8 cellular contexts compared by ENCODE assay signal in genomic region chr3:119034256-119035013, GRCh38. TPM values are rescaled to one million over a fixed set of nuclear protein-coding genes. Genes with fewer than 3 reads are reported as not detected.
A peak's percentile ranks its signal among the peaks of the same experiment; 100 is the strongest.
DNase-seq lines count a peak whose midpoint lies in the region; ATAC-seq and TF ChIP-seq lines count a peak whose summit lies in the region.

A gene with protein sequence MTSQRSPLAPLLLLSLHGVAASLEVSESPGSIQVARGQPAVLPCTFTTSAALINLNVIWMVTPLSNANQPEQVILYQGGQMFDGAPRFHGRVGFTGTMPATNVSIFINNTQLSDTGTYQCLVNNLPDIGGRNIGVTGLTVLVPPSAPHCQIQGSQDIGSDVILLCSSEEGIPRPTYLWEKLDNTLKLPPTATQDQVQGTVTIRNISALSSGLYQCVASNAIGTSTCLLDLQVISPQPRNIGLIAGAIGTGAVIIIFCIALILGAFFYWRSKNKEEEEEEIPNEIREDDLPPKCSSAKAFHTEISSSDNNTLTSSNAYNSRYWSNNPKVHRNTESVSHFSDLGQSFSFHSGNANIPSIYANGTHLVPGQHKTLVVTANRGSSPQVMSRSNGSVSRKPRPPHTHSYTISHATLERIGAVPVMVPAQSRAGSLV (minus strand): TSS chr3:119034846. CDS start chr3:119034582, 264 bp downstream.

- no peaks in the 10 kb centered on the region for H3F3A ChIP-seq in PC-9 (ENCODE audit: insufficient read depth, low read depth)

- DNase-seq in CMK (ENCODE audit: low read depth), result peak; percentile 35
- peak in 1 of 2 experiments; percentile 66 for DNase-seq in PC-9
- DNase-seq in activated T-helper 9 cell treated with anti-CD3 and anti-CD28 coated beads, Interleukin-2, amount 50 U/mL, for 16 hours (ENCODE audit: low read depth), result peak; percentile 52
- DNase-seq in foreskin fibroblast, result peak; percentile 16 to 68
- DNase-seq in stromal cell of bone marrow (ENCODE audit: low read depth), result peak; percentile 9

- intact Hi-C loops in PC-9 (cut with micrococcal nuclease; ENCODE audit: unreplicated experiment), result loop anchor here (1.0 to 2.0 kb wide), 3 partner anchors 150 to 642 kb away; partner anchors contain the start of gene B4GALT4

- ATAC-seq in GM19455 (IDR thresholded peaks at IDR 0.05; ENCODE audit: unreplicated experiment) (peak; percentile 96), HG03571 (IDR thresholded peaks at IDR 0.05; ENCODE audit: unreplicated experiment) (peak; percentile 96)

- H3K27me3 ChIP-seq in PC-9 (ENCODE audit: insufficient read depth, low read depth), result peaks cover 35% of the 10 kb centered on the region
- peaks cover 21% of the 10 kb centered on the region for H3K27me3 ChIP-seq in neuron (ENCODE audit: insufficient read depth, low read length)

- H3K9me2 ChIP-seq in PC-9 (ENCODE audit: insufficient read depth), result no peaks in the 10 kb centered on the region

- H3K4me1 ChIP-seq in PC-9 (replicated peaks; ENCODE audit: insufficient read depth) (0 out of 2 replicates have a peak, but pooled peaks cover 4% of the 10 kb centered on the region), neuron (ENCODE audit: insufficient read depth, low read length) (no peaks in the 10 kb centered on the region)

- CTCF ChIA-PET in PC-9 (lab: Charles Lee), result interaction anchor here (2.2 kb wide), 1 partner anchor 150 kb away, joined by 12 read pairs; no protein-coding TSS in a partner anchor

- H4K20me1 ChIP-seq in PC-9 (ENCODE audit: insufficient read depth), result no peaks in the 10 kb centered on the region

- H3K36me3 ChIP-seq in PC-9 (ENCODE audit: low read depth) (no peaks in the 10 kb centered on the region), neuron (ENCODE audit: insufficient read depth, low read length) (no peaks in the 10 kb centered on the region)

- H3K9me3 ChIP-seq in PC-9 (ENCODE audit: insufficient read depth, low read depth) (no peaks in the 10 kb centered on the region), neuron (ENCODE audit: low read length) (no peaks in the 10 kb centered on the region)

- no peak within 1 kb of the TSS for H3K27ac ChIP-seq in PC-9

- H3K4me3 ChIP-seq in PC-9 (peak within 1 kb of the TSS; percentile 70), foreskin fibroblast (ENCODE audit: low read depth in 1 of 2, low read length in 2 of 2) (peak within 1 kb of the TSS; percentile 47 to 53), neuron (ENCODE audit: low read length) (peak within 1 kb of the TSS; percentile 56)

- TF ChIP-seq CTCF in PC-9 (conservative IDR thresholded peaks at IDR 0.05) (no peak; the same call in 1 of the 2 replicates), foreskin fibroblast (IDR thresholded peaks at IDR 0.05; ENCODE audit: low read depth, low read length) (peak; percentile 23)

- no peaks in the 10 kb centered on the region for H3K79me2 ChIP-seq in PC-9 (ENCODE audit: low read depth)

- H2AFZ ChIP-seq in PC-9, result peak within 1 kb of the TSS; percentile 85
- peak within 1 kb of the TSS; percentile 92 for H2AFZ ChIP-seq in neuron (ENCODE audit: low read depth, low read length)

- POLR2A ChIA-PET in PC-9 (lab: Charles Lee; ENCODE audit: unreplicated experiment), result no interaction called here

- no TSS peak for BruUV-seq in PC-9 (replicated peaks; lab: Mats Ljungman, UMichigan)

- H3K4me2 ChIP-seq in PC-9, result peak within 1 kb of the TSS; percentile 95

RNA-seq across cellular contexts. Expression of the gene that starts here (rescaled TPM):
- total RNA-seq in PC-9 (2021), result not detected in 2 replicates
